ENCODE assay signal across 8 cellular contexts in genomic region chr11:14907411-14908213, GRCh38. TPM values are rescaled to one million over a fixed set of nuclear protein-coding genes. Genes with fewer than 3 reads are reported as not detected.
DNase-seq lines count a peak whose midpoint lies in the region; ATAC-seq and TF ChIP-seq lines count a peak whose summit lies in the region.

No MANE protein-coding gene starts in this region.

- TF ChIP-seq POLR2A in HCT116 (IDR thresholded peaks at IDR 0.05; ENCODE audit: borderline replicate concordance, extremely low read depth, insufficient read depth, insufficient read length): peak; percentile 25

- no peak overlapping the region for H3K27ac Mint-ChIP-seq in activated naive CD8-positive, alpha-beta T cell treated with anti-CD3 and anti-CD28 coated beads, Interleukin-2, amount 50 U/mL, for 24 hours

- no peaks in the 10 kb centered on the region for H3K36me3 Mint-ChIP-seq in activated naive CD8-positive, alpha-beta T cell treated with anti-CD3 and anti-CD28 coated beads, Interleukin-2, amount 50 U/mL, for 24 hours (ENCODE audit: low read depth)

- TF ChIP-seq CTCF in GM10266 (IDR thresholded peaks at IDR 0.05; ENCODE audit: control insufficient read depth, insufficient read depth, low read depth, missing control alignments) (peak; percentile 91), HCT116 (IDR thresholded peaks at IDR 0.05 in 2 of 3, conservative IDR thresholded peaks at IDR 0.05 in 1 of 3; ENCODE audit: borderline replicate concordance in 1 of 3, insufficient read depth in 1 of 3, low read depth in 2 of 3, low read length in 2 of 3) (peak; percentile 70 to 92 (median 84); a peak in 5 of 6 replicates)

- H3K4me3 Mint-ChIP-seq in activated naive CD8-positive, alpha-beta T cell treated with anti-CD3 and anti-CD28 coated beads, Interleukin-2, amount 50 U/mL, for 24 hours: no peak overlapping the region

- no peaks in the 10 kb centered on the region for H3K9me2 ChIP-seq in HCT116 (ENCODE audit: insufficient read depth)

- intact Hi-C loops in HCT116 (cut with micrococcal nuclease): loop anchor here (1.0 to 10.0 kb wide), 9 partner anchors 117 to 1697 kb away; no protein-coding TSS in a partner anchor

- H3K27me3 ChIP-seq in HCT116 (ENCODE audit: insufficient read depth, low read length): no peaks in the 10 kb centered on the region

- DNase-seq in GM10266 (ENCODE audit: extremely low spot score) (peak; percentile 35), HCT116 (ENCODE audit: low read depth, low spot score) (no peak), MV-4-11 (lab: John Stamatoyannopoulos, UW) (peak; percentile 58), T follicular helper cell (ENCODE audit: low read depth) (peak; percentile 76), hypothalamus (lab: John Stamatoyannopoulos, UW) (peak in 42 of 51 donors; percentile 19 to 81 (median 52)), kidney glomerular epithelial cell (lab: John Stamatoyannopoulos, UW) (no peak)
- DNase-seq in activated naive CD8-positive, alpha-beta T cell treated with anti-CD3 and anti-CD28 coated beads, Interleukin-2, amount 50 U/mL, for 24 hours: peak; percentile 89
- peak; percentile 59 to 79 for DNase-seq in stimulated activated CD4-positive, alpha-beta T cell treated with anti-CD3 and anti-CD28 coated beads, Interleukin-15, amount 100 ng/mL, for 1 hour (ENCODE audit: low read depth in 1 of 2, low spot score in 1 of 2)

- no peaks in the 10 kb centered on the region for H3K36me3 ChIP-seq in HCT116 (ENCODE audit: control insufficient read depth in 1 of 2, insufficient read depth in 2 of 2, low read length in 2 of 2)

- H3K4me1 ChIP-seq in HCT116 (ENCODE audit: control insufficient read depth in 1 of 2, insufficient read depth in 2 of 2, low read length in 2 of 2): peaks cover 3 to 12% of the 10 kb centered on the region in 2 experiments; a peak in 2 of 4 replicates

- peak; percentile 81 for TF ChIP-seq RAD21 in HCT116 (IDR thresholded peaks at IDR 0.05; ENCODE audit: low read depth)

- no peaks in the 10 kb centered on the region for H3K27me3 Mint-ChIP-seq in activated naive CD8-positive, alpha-beta T cell treated with anti-CD3 and anti-CD28 coated beads, Interleukin-2, amount 50 U/mL, for 24 hours

- no peaks in the 10 kb centered on the region for H3K9me3 Mint-ChIP-seq in activated naive CD8-positive, alpha-beta T cell treated with anti-CD3 and anti-CD28 coated beads, Interleukin-2, amount 50 U/mL, for 24 hours

- peak; percentile 93 for ATAC-seq in HCT116
- ATAC-seq in activated naive CD8-positive, alpha-beta T cell treated with anti-CD3 and anti-CD28 coated beads, Interleukin-2, amount 50 U/mL, for 24 hours: peak; percentile 77

- peak overlapping the region; percentile 93 for H2AFZ ChIP-seq in HCT116 (ENCODE audit: low read depth, low read length, poor library complexity, severe bottlenecking)

- RAD21 ChIA-PET in HCT116 (lab: Charles Lee; ENCODE audit: low non-redundant PET in 1 of 2, low total read pairs in 2 of 2, uncharacterized antibody in 2 of 2, unreplicated experiment in 2 of 2): interaction anchor here (0.6 to 2.6 kb wide), 14 partner anchors 11 to 1131 kb away, joined by 3 to 30 read pairs (median 5); partner anchors contain the start of genes CYP2R1 (in 2 of the 2) and CALCB (in 1 of the 2)

- CTCF ChIA-PET in HCT116 (lab: Charles Lee): interaction anchor here (0.6 to 4.5 kb wide), 61 partner anchors 8 to 1706 kb away, joined by 3 to 306 read pairs (median 5); partner anchors contain the start of genes CALCB, CYP2R1 and PDE3B

- POLR2A ChIA-PET in HCT116 (lab: Charles Lee): interaction anchor here (1.3 to 3.0 kb wide), 4 partner anchors 16 to 316 kb away, joined by 3 to 17 read pairs (median 8); partner anchors contain the start of gene CYP2R1

- H3K4me2 ChIP-seq in HCT116 (ENCODE audit: low read length): peak overlapping the region; percentile 63

- H3K9ac ChIP-seq in HCT116 (ENCODE audit: low read length): no peak overlapping the region

- peaks cover 40% of the 10 kb centered on the region for H3K4me1 Mint-ChIP-seq in activated naive CD8-positive, alpha-beta T cell treated with anti-CD3 and anti-CD28 coated beads, Interleukin-2, amount 50 U/mL, for 24 hours

- no peak overlapping the region for H3K27ac ChIP-seq in HCT116 (ENCODE audit: low read depth, low read length)

- H3K4me3 ChIP-seq in HCT116 (replicated peaks in 1 of 2; ENCODE audit: low read depth in 1 of 2, low read length in 2 of 2): 0 out of 4 replicates have a peak overlapping the region, but pooled peaks of 1 of the 2 experiments have one; percentile 14

- no peaks in the 10 kb centered on the region for H3K9me3 ChIP-seq in HCT116 (ENCODE audit: control insufficient read depth in 1 of 2, insufficient read depth in 1 of 2, low read depth in 1 of 2, low read length in 2 of 2)

- no peaks in the 10 kb centered on the region for H3K79me2 ChIP-seq in HCT116 (ENCODE audit: insufficient read depth, low read length)

- H4K20me1 ChIP-seq in HCT116 (ENCODE audit: insufficient read depth): no peaks in the 10 kb centered on the region

- no TSS peak for BruUV-seq in HCT116 (replicated peaks; lab: Mats Ljungman, UMichigan)

TF ChIP-seq in HCT116, 20 proteins besides CTCF, POLR2A, EP300 and RAD21:
- TF ChIP-seq FOSL1 (IDR thresholded peaks at IDR 0.05; ENCODE audit: low read depth) (no peak), TCF7L2 (IDR thresholded peaks at IDR 0.05; ENCODE audit: borderline replicate concordance, extremely low read depth, insufficient read depth, insufficient read length) (peak; percentile 8)

RNA-seq across cellular contexts. Expression of gene CYP2R1, which starts 15.6 kb away (rescaled TPM):
- 18.3 TPM for total RNA-seq in HCT116 (2021; ENCODE audit: unreplicated experiment)
- polyA plus RNA-seq in HCT116 (2012): 17.5 and 24.6 TPM in 2 replicates

Comparison
In these comparisons a context has a peak if more than half of its experiments do, and no peak if none do; other contexts are left out.
1. DNase-seq: peak in GM10266 (single experiment), MV-4-11 (single experiment), T follicular helper cell (single experiment), activated naive CD8-positive, alpha-beta T cell treated with anti-CD3 and anti-CD28 coated beads, Interleukin-2, amount 50 U/mL, for 24 hours (single experiment), hypothalamus (42 of 51) and stimulated activated CD4-positive, alpha-beta T cell treated with anti-CD3 and anti-CD28 coated beads, Interleukin-15, amount 100 ng/mL, for 1 hour (2 of 2); none in HCT116 (single experiment) and kidney glomerular epithelial cell (single experiment).